17 cellular contexts compared by ENCODE assay signal in genomic region chr13:40559915-40560314, GRCh38.
DNase-seq lines count a peak whose midpoint lies in the region; ATAC-seq and TF ChIP-seq lines count a peak whose summit lies in the region.
"Had no signal": no experiment of that assay in that cellular context is flagged by ENCODE, and none has a peak within 500 bp of the region (broad histone marks: within the 10 kb centered on the region; RNA-seq: fewer than 3 reads in every experiment).

No MANE protein-coding gene starts in this region.

- no peaks in the 10 kb centered on the region for H3K9me3 Mint-ChIP-seq in CD4-positive, alpha-beta T cell
- H3K9me3 Mint-ChIP-seq in CD8-positive, alpha-beta T cell, result no peaks in the 10 kb centered on the region
- no peaks in the 10 kb centered on the region for H3K9me3 Mint-ChIP-seq in endothelial cell (ENCODE audit: unreplicated experiment)
- no peaks in the 10 kb centered on the region for H3K9me3 Mint-ChIP-seq in naive thymus-derived CD4-positive, alpha-beta T cell
- H3K9me3 Mint-ChIP-seq: H9 had no signal

- H3K36me3 Mint-ChIP-seq in CD4-positive, alpha-beta T cell (ENCODE audit: low read depth), result peaks cover 71% of the 10 kb centered on the region
- peaks cover 47% of the 10 kb centered on the region for H3K36me3 Mint-ChIP-seq in CD8-positive, alpha-beta T cell
- H3K36me3 Mint-ChIP-seq in endothelial cell (ENCODE audit: low read depth, unreplicated experiment), result peaks cover 33% of the 10 kb centered on the region
- H3K36me3 Mint-ChIP-seq in naive thymus-derived CD4-positive, alpha-beta T cell, result peaks cover 4 to 45% (median 34%) of the 10 kb centered on the region in 5 donors

- H3K4me3 Mint-ChIP-seq in CD4-positive, alpha-beta T cell, result no peak overlapping the region
- peak overlapping the region; percentile 26 for H3K4me3 Mint-ChIP-seq in CD8-positive, alpha-beta T cell
- peak overlapping the region; percentile 37 for H3K4me3 Mint-ChIP-seq in endothelial cell (ENCODE audit: unreplicated experiment)
- H3K4me3 Mint-ChIP-seq in naive thymus-derived CD4-positive, alpha-beta T cell, result peak overlapping the region in 9 of 10 donors; percentile 30 to 81 (median 56)
- H3K4me3 Mint-ChIP-seq: H9 had no signal

- no peaks in the 10 kb centered on the region for H3K27me3 ChIP-seq in CD4-positive, alpha-beta T cell (ENCODE audit: control insufficient read depth, insufficient read depth, low read length)
- no peaks in the 10 kb centered on the region for H3K27me3 ChIP-seq in CD8-positive, alpha-beta T cell (ENCODE audit: insufficient read depth, low read length)
- H3K27me3 ChIP-seq in naive thymus-derived CD4-positive, alpha-beta T cell (ENCODE audit: control insufficient read depth in 2 of 2, insufficient read depth in 2 of 2, low read length in 2 of 2), result no peaks in the 10 kb centered on the region
- H3K27me3 ChIP-seq: BE2C had no signal

- no peak for DNase-seq in CD4-positive, alpha-beta T cell
- no peak for DNase-seq in CD8-positive, alpha-beta T cell
- DNase-seq in endothelial cell (ENCODE audit: low spot score) (no peak), NCI-H2171 (lab: John Stamatoyannopoulos, UW) (no peak), RKO (ENCODE audit: low spot score) (no peak), DMS53 (lab: John Stamatoyannopoulos, UW) (no peak), NCI-H1417 (lab: John Stamatoyannopoulos, UW) (no peak)
- no peak for DNase-seq in naive thymus-derived CD4-positive, alpha-beta T cell
- DNase-seq: ACHN; BE2C; CD4-positive, CD25-positive, alpha-beta regulatory T cell; DND-41; EL; GOT3; H9 had no signal

- H3K4me3 ChIP-seq in CD8-positive, alpha-beta T cell (ENCODE audit: low read depth, low read length), result no peak overlapping the region
- no peak overlapping the region for H3K4me3 ChIP-seq in naive thymus-derived CD4-positive, alpha-beta T cell (ENCODE audit: low read length)
- H3K4me3 ChIP-seq: GM12878 had no signal

- POLR2A ChIA-PET in CD4-positive, alpha-beta T cell (lab: Charles Lee), result interaction anchor here (1.0 to 1.3 kb wide), 2 partner anchors 33 to 35 kb away, joined by 3 read pairs; no protein-coding TSS in a partner anchor
- POLR2A ChIA-PET in CD8-positive, alpha-beta T cell (lab: Charles Lee), result interaction anchor here (1.2 kb wide), 1 partner anchor 9 kb away, joined by 4 read pairs; no protein-coding TSS in a partner anchor
- POLR2A ChIA-PET in naive thymus-derived CD4-positive, alpha-beta T cell (lab: Charles Lee), result interaction anchor here (0.8 kb wide), 1 partner anchor 24 kb away, joined by 3 read pairs; no protein-coding TSS in a partner anchor

- no peaks in the 10 kb centered on the region for H3K9me3 ChIP-seq in CD4-positive, alpha-beta T cell (ENCODE audit: control insufficient read depth, low read length)
- no peaks in the 10 kb centered on the region for H3K9me3 ChIP-seq in CD8-positive, alpha-beta T cell (ENCODE audit: low read length)
- H3K9me3 ChIP-seq in naive thymus-derived CD4-positive, alpha-beta T cell (ENCODE audit: control insufficient read depth in 2 of 3, low read length in 3 of 3), result no peaks in the 10 kb centered on the region
- H3K9me3 ChIP-seq: BE2C had no signal

- no peaks in the 10 kb centered on the region for H3K27me3 Mint-ChIP-seq in CD4-positive, alpha-beta T cell
- no peaks in the 10 kb centered on the region for H3K27me3 Mint-ChIP-seq in CD8-positive, alpha-beta T cell (ENCODE audit: low read depth)
- H3K27me3 Mint-ChIP-seq in endothelial cell (ENCODE audit: unreplicated experiment), result peaks cover 17% of the 10 kb centered on the region
- no peaks in the 10 kb centered on the region for H3K27me3 Mint-ChIP-seq in naive thymus-derived CD4-positive, alpha-beta T cell
- H3K27me3 Mint-ChIP-seq: CD4-positive, CD25-positive, alpha-beta regulatory T cell had no signal

- peaks cover 98% of the 10 kb centered on the region for H3K4me1 Mint-ChIP-seq in CD4-positive, alpha-beta T cell (ENCODE audit: low read depth)
- H3K4me1 Mint-ChIP-seq in CD8-positive, alpha-beta T cell (ENCODE audit: low read depth), result peaks cover 88% of the 10 kb centered on the region
- H3K4me1 Mint-ChIP-seq in endothelial cell (ENCODE audit: unreplicated experiment), result peaks cover 76% of the 10 kb centered on the region
- H3K4me1 Mint-ChIP-seq in naive thymus-derived CD4-positive, alpha-beta T cell, result peaks cover 48 to 99% (median 93%) of the 10 kb centered on the region in 7 donors

- CTCF ChIA-PET in CD4-positive, alpha-beta T cell (lab: Charles Lee), result no interaction called here
- CTCF ChIA-PET in CD8-positive, alpha-beta T cell (lab: Charles Lee), result no interaction called here
- CTCF ChIA-PET in naive thymus-derived CD4-positive, alpha-beta T cell (lab: Charles Lee), result interaction anchor here (0.9 kb wide), 1 partner anchor 15 kb away, joined by 5 read pairs; no protein-coding TSS in a partner anchor

- H3K4me1 ChIP-seq in CD8-positive, alpha-beta T cell (ENCODE audit: insufficient read depth, low read length), result peaks cover 67% of the 10 kb centered on the region
- peaks cover 19 to 59% of the 10 kb centered on the region in 2 donors for H3K4me1 ChIP-seq in naive thymus-derived CD4-positive, alpha-beta T cell (ENCODE audit: control insufficient read depth in 2 of 2, insufficient read depth in 2 of 2, low read length in 2 of 2)
- H3K4me1 ChIP-seq: BE2C had no signal

- ATAC-seq in CD4-positive, alpha-beta T cell (ENCODE audit: poor library complexity), result no peak
- no peak for ATAC-seq in CD8-positive, alpha-beta T cell
- no peak for ATAC-seq in naive thymus-derived CD4-positive, alpha-beta T cell
- ATAC-seq: GM12878 had no signal

- H3K36me3 ChIP-seq in CD8-positive, alpha-beta T cell (ENCODE audit: insufficient read depth, low read length), result peaks cover 13% of the 10 kb centered on the region
- H3K36me3 ChIP-seq in naive thymus-derived CD4-positive, alpha-beta T cell (ENCODE audit: control insufficient read depth in 2 of 3, insufficient read depth in 3 of 3, low read length in 3 of 3), result peaks cover 0 to 28% (median 15%) of the 10 kb centered on the region in 3 experiments
- H3K36me3 ChIP-seq: BE2C had no signal

- H3K27ac ChIP-seq in CD4-positive, alpha-beta T cell (ENCODE audit: low read depth, low read length), result no peak overlapping the region
- H3K27ac ChIP-seq in CD8-positive, alpha-beta T cell (ENCODE audit: low read depth, low read length), result no peak overlapping the region
- no peak overlapping the region for H3K27ac ChIP-seq in naive thymus-derived CD4-positive, alpha-beta T cell (ENCODE audit: low read depth, low read length)
- H3K27ac ChIP-seq: HL-60 had no signal

- peak overlapping the region; percentile 79 for H3K27ac Mint-ChIP-seq in CD4-positive, alpha-beta T cell
- no peak overlapping the region for H3K27ac Mint-ChIP-seq in CD8-positive, alpha-beta T cell
- H3K27ac Mint-ChIP-seq in endothelial cell (ENCODE audit: unreplicated experiment), result peak overlapping the region; percentile 32
- peak overlapping the region in 7 of 9 donors; percentile 36 to 86 (median 53) for H3K27ac Mint-ChIP-seq in naive thymus-derived CD4-positive, alpha-beta T cell
- H3K27ac Mint-ChIP-seq: H9 had no signal

- intact Hi-C loops in CD4-positive, alpha-beta T cell (cut with DNase I, micrococcal nuclease), result loop anchor here in 1 of 2 experiments (5.0 kb wide), 1 partner anchor 73 kb away; no protein-coding TSS in a partner anchor
- intact Hi-C loops in CD8-positive, alpha-beta T cell (cut with DNase I, micrococcal nuclease), result loop anchor here (5.0 to 10.0 kb wide), 4 partner anchors 68 to 173 kb away; partner anchors contain the start of gene FOXO1 (in 2 of the 2)
- intact Hi-C loops in naive thymus-derived CD4-positive, alpha-beta T cell (cut with micrococcal nuclease), result loop anchor here in 1 of 2 donors (5.0 to 10.0 kb wide), 2 partner anchors 107 to 495 kb away; partner anchors contain the start of gene FOXO1

- no peak for TF ChIP-seq CTCF in CD4-positive, alpha-beta T cell (IDR thresholded peaks at IDR 0.05)
- TF ChIP-seq CTCF in CD8-positive, alpha-beta T cell (IDR thresholded peaks at IDR 0.05), result no peak
- TF ChIP-seq CTCF in endothelial cell (IDR thresholded peaks at IDR 0.05; ENCODE audit: unreplicated experiment), result no peak
